ENCODE assay signal across 8 cellular contexts in genomic region chr13:65143920-65144319, GRCh38.
"Had no signal": no experiment of that assay in that cellular context is flagged by ENCODE, and none has a peak within 500 bp of the region (broad histone marks: within the 10 kb centered on the region; RNA-seq: fewer than 3 reads in every experiment).

No MANE protein-coding gene starts in this region.

- H3K4me1 Mint-ChIP-seq: GM23338, H9 had no signal

- ATAC-seq: GM23338, HCT116 had no signal

- H3K4me3 Mint-ChIP-seq: GM23338, H9, HFFc6 had no signal

- DNase-seq: GM23248, GOT3, H7, H9, HCEC 1CT, HFFc6 had no signal

- H3K9me3 Mint-ChIP-seq: GM23338, H9, HFFc6 had no signal

- H3K27ac Mint-ChIP-seq: GM23338, H9, HFFc6 had no signal
